In genomic region chr10:80509403-80510161, GRCh38 we compare ENCODE assay signal across 1 cellular context.
TF ChIP-seq lines count a peak whose summit lies in the region.

No MANE protein-coding gene starts in this region.

TF ChIP-seq in SK-N-SH, 30 proteins besides CTCF, POLR2A, EP300 and RAD21 (continued from another document):
- no peak; the same call in 1 of the 2 replicates for TF ChIP-seq USF1 (IDR thresholded peaks at IDR 0.05; ENCODE audit: borderline replicate concordance, low read depth)
- peak; percentile 89 for TF ChIP-seq FOSL2 (IDR thresholded peaks at IDR 0.05; ENCODE audit: borderline replicate concordance, low read depth)
- TF ChIP-seq SIN3A (IDR thresholded peaks at IDR 0.05; ENCODE audit: borderline replicate concordance, low read depth, low read length), result peak; percentile 54; the same call in 1 of the 2 replicates
- no peak for TF ChIP-seq ZBTB33 (IDR thresholded peaks at IDR 0.05; ENCODE audit: borderline replicate concordance, low read depth)
- peak; percentile 74 for TF ChIP-seq JUND (IDR thresholded peaks at IDR 0.05)
- TF ChIP-seq USF2 (IDR thresholded peaks at IDR 0.05; ENCODE audit: borderline replicate concordance, low read depth, low read length), result no peak
- no peak for TF ChIP-seq PBX3 (IDR thresholded peaks at IDR 0.05)
- TF ChIP-seq TEAD4 (IDR thresholded peaks at IDR 0.05; ENCODE audit: borderline replicate concordance, insufficient read depth), result no peak; the same call in 1 of the 2 replicates
- no peak for TF ChIP-seq IRF3 (IDR thresholded peaks at IDR 0.05; ENCODE audit: low read depth, low read length)
- peak; percentile 51; the same call in 1 of the 2 replicates for TF ChIP-seq ELF1 (IDR thresholded peaks at IDR 0.05)
- peak; percentile 47; the same call in 1 of the 2 replicates for TF ChIP-seq REST (IDR thresholded peaks at IDR 0.05; ENCODE audit: low read depth, low read length)
- TF ChIP-seq TAF1 (IDR thresholded peaks at IDR 0.05; ENCODE audit: borderline replicate concordance, low read depth, low read length), result no peak
- no peak for TF ChIP-seq NRF1 (IDR thresholded peaks at IDR 0.05; ENCODE audit: low read depth, low read length)
- no peak for TF ChIP-seq MXI1 (IDR thresholded peaks at IDR 0.05; ENCODE audit: low read depth, low read length)
- TF ChIP-seq FOXJ3 (CRISPR knock-in tag; IDR thresholded peaks at IDR 0.05), result no peak
- no peak for TF ChIP-seq GATA2 (CRISPR knock-in tag; IDR thresholded peaks at IDR 0.05)
- TF ChIP-seq TCF12 (IDR thresholded peaks at IDR 0.05), result peak; percentile 80
- no peak for TF ChIP-seq RFX5 (IDR thresholded peaks at IDR 0.05; ENCODE audit: low read length)
- TF ChIP-seq GABPA (IDR thresholded peaks at IDR 0.05; ENCODE audit: low read depth), result peak; percentile 43; the same call in 1 of the 2 replicates
- TF ChIP-seq POLR2AphosphoS5 (IDR thresholded peaks at IDR 0.05; ENCODE audit: low read depth, low read length), result no peak
- TF ChIP-seq RCOR1 (IDR thresholded peaks at IDR 0.05; ENCODE audit: low read length), result no peak
- no peak for TF ChIP-seq FOXM1 (IDR thresholded peaks at IDR 0.05; ENCODE audit: low read depth)
- peak; percentile 76 for TF ChIP-seq MAX (IDR thresholded peaks at IDR 0.05; ENCODE audit: low read depth)
